ENCODE assay signal across 20 cellular contexts in the genomic region with DNA sequence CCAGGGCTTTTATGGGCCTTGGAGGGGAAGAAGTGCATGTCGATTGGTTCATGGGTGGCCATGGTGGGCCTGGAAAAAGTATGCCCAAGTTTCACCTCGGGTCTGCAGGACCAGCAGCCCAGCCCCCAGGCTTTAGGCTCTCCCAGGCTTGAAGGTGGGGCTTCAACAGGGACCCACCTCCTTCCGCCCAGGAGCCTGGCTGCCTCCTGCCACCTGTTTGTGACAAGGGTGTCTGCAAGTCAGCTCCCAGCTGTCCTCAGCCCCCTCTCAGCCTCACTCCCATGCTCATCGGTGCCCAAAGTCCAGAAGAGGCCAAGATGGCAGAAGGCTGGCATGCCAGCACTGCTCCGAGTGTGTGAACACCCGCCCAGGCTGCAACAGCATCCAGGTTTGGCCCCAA.
DNase-seq lines count a peak whose midpoint lies in the region; ATAC-seq and TF ChIP-seq lines count a peak whose summit lies in the region.
"Had no signal": no experiment of that assay in that cellular context is flagged by ENCODE, and none has a peak within 500 bp of the region (broad histone marks: within the 10 kb centered on the region; RNA-seq: fewer than 3 reads in every experiment).

No MANE protein-coding gene starts in this region.

- no peak for TF ChIP-seq CTCF in WTC11 (IDR thresholded peaks at IDR 0.05)
- no peak for TF ChIP-seq CTCF in upper lobe of right lung (IDR thresholded peaks at IDR 0.05)

- no peaks in the 10 kb centered on the region for H3K27me3 Mint-ChIP-seq in activated CD4-positive, alpha-beta T cell treated with anti-CD3 and anti-CD28 coated beads, Interleukin-2, amount 10 ng/mL, durations not matched to agents 24 days and 14 days
- no peaks in the 10 kb centered on the region for H3K27me3 Mint-ChIP-seq in WTC11 (ENCODE audit: low read depth)
- H3K27me3 Mint-ChIP-seq in effector memory CD8-positive, alpha-beta T cell: no peaks in the 10 kb centered on the region
- H3K27me3 Mint-ChIP-seq: B cell had no signal

- no peak overlapping the region for H3K4me3 ChIP-seq in neuronal stem cell (ENCODE audit: low read length in 2 of 2)
- no peak overlapping the region for H3K4me3 ChIP-seq in upper lobe of right lung
- H3K4me3 ChIP-seq: BLaER1, GM23248 had no signal

- ATAC-seq in WTC11 (no peak), upper lobe of right lung (peak; percentile 19), esophagus mucosa (no peak), HG03469 (IDR thresholded peaks at IDR 0.05; ENCODE audit: unreplicated experiment) (no peak)
- no peak for ATAC-seq in effector memory CD8-positive, alpha-beta T cell (replicated peaks)
- ATAC-seq: CD8-positive, alpha-beta T cell; HCT116 had no signal

- H2BK120ac ChIP-seq in neuronal stem cell (ENCODE audit: low read depth, low read length): no peak overlapping the region

- peak overlapping the region; percentile 77 for H3K18ac ChIP-seq in neuronal stem cell (ENCODE audit: low read length)

- no peaks in the 10 kb centered on the region for H3K36me3 Mint-ChIP-seq in activated CD4-positive, alpha-beta T cell treated with anti-CD3 and anti-CD28 coated beads, Interleukin-2, amount 10 ng/mL, durations not matched to agents 24 days and 14 days (ENCODE audit: low read depth)
- H3K36me3 Mint-ChIP-seq in WTC11: no peaks in the 10 kb centered on the region
- no peaks in the 10 kb centered on the region for H3K36me3 Mint-ChIP-seq in effector memory CD8-positive, alpha-beta T cell (ENCODE audit: insufficient read depth)
- H3K36me3 Mint-ChIP-seq: CD4-positive, CD25-positive, alpha-beta regulatory T cell; CD8-positive, alpha-beta T cell had no signal

- peak; percentile 44 for DNase-seq in activated CD4-positive, alpha-beta T cell treated with anti-CD3 and anti-CD28 coated beads, Interleukin-2, amount 10 ng/mL, durations not matched to agents 24 days and 14 days
- DNase-seq in activated CD4-positive, alpha-beta T cell treated with anti-CD3 and anti-CD28 coated beads, Interleukin-2, amount 50 U/mL, for 48 hours: no peak
- DNase-seq in WTC11 (ENCODE audit: low spot score) (no peak), neuronal stem cell (ENCODE audit: low spot score) (no peak), upper lobe of right lung (no peak)
- no peak for DNase-seq in effector memory CD8-positive, alpha-beta T cell
- DNase-seq: Caco-2; CD4-positive, CD25-positive, alpha-beta regulatory T cell; CD8-positive, alpha-beta T cell; DMS153; DND-41; GM23248; H7 had no signal

- H2BK12ac ChIP-seq in neuronal stem cell (ENCODE audit: low read length): peak overlapping the region; percentile 77

- no peak overlapping the region for H2BK15ac ChIP-seq in neuronal stem cell (ENCODE audit: low read length)

- H3K4me3 Mint-ChIP-seq in activated CD4-positive, alpha-beta T cell treated with anti-CD3 and anti-CD28 coated beads, Interleukin-2, amount 10 ng/mL, durations not matched to agents 24 days and 14 days: no peak overlapping the region
- H3K4me3 Mint-ChIP-seq in WTC11: no peak overlapping the region
- H3K4me3 Mint-ChIP-seq in effector memory CD8-positive, alpha-beta T cell: no peak overlapping the region
- H3K4me3 Mint-ChIP-seq: B cell; CD4-positive, CD25-positive, alpha-beta regulatory T cell; CD8-positive, alpha-beta T cell had no signal

- peaks cover 7% of the 10 kb centered on the region for H3K4me1 Mint-ChIP-seq in activated CD4-positive, alpha-beta T cell treated with anti-CD3 and anti-CD28 coated beads, Interleukin-2, amount 10 ng/mL, durations not matched to agents 24 days and 14 days
- H3K4me1 Mint-ChIP-seq in WTC11: peaks cover 4% of the 10 kb centered on the region
- H3K4me1 Mint-ChIP-seq in effector memory CD8-positive, alpha-beta T cell (ENCODE audit: low read depth in 2 of 2): peaks cover 13 to 20% of the 10 kb centered on the region in 2 donors

- H3K23ac ChIP-seq in neuronal stem cell (ENCODE audit: low read depth, low read length, poor library complexity): no peak overlapping the region

- H3K9me3 Mint-ChIP-seq in activated CD4-positive, alpha-beta T cell treated with anti-CD3 and anti-CD28 coated beads, Interleukin-2, amount 10 ng/mL, durations not matched to agents 24 days and 14 days: peaks cover 4% of the 10 kb centered on the region
- H3K9me3 Mint-ChIP-seq in WTC11: no peaks in the 10 kb centered on the region
- H3K9me3 Mint-ChIP-seq in effector memory CD8-positive, alpha-beta T cell: no peaks in the 10 kb centered on the region
- H3K9me3 Mint-ChIP-seq: CD8-positive, alpha-beta T cell had no signal

- H3K14ac ChIP-seq in neuronal stem cell (ENCODE audit: low read length): no peak overlapping the region

- no peak overlapping the region for H3K4me2 ChIP-seq in neuronal stem cell (ENCODE audit: insufficient read depth, low read length, poor library complexity, severe bottlenecking)
- H3K4me2 ChIP-seq: BLaER1 had no signal

- H2AFZ ChIP-seq in neuronal stem cell (ENCODE audit: low read length): no peak overlapping the region
- H2AFZ ChIP-seq: GM23248 had no signal

- POLR2A ChIA-PET in WTC11 (lab: Charles Lee): no interaction called here

- no peak overlapping the region for H4K8ac ChIP-seq in neuronal stem cell (ENCODE audit: low read depth, low read length)

- H3K27ac ChIP-seq in neuronal stem cell (replicated peaks; ENCODE audit: low read length) (no peak overlapping the region), upper lobe of right lung (no peak overlapping the region)
- H3K27ac ChIP-seq: 22Rv1, BLaER1, C4-2B, GM23248 had no signal

- no peak overlapping the region for H3K27ac Mint-ChIP-seq in activated CD4-positive, alpha-beta T cell treated with anti-CD3 and anti-CD28 coated beads, Interleukin-2, amount 10 ng/mL, durations not matched to agents 24 days and 14 days
- no peak overlapping the region for H3K27ac Mint-ChIP-seq in WTC11
- peak overlapping the region in 1 of 2 donors; percentile 49 for H3K27ac Mint-ChIP-seq in effector memory CD8-positive, alpha-beta T cell
- H3K27ac Mint-ChIP-seq: B cell; CD8-positive, alpha-beta T cell had no signal

- H3K4me1 ChIP-seq in neuronal stem cell (ENCODE audit: control insufficient read depth in 2 of 2, insufficient read depth in 1 of 2, low read depth in 1 of 2, low read length in 2 of 2) (no peaks in the 10 kb centered on the region), upper lobe of right lung (no peaks in the 10 kb centered on the region)
- H3K4me1 ChIP-seq: BLaER1, Caco-2 had no signal

- no peak overlapping the region for H4K91ac ChIP-seq in neuronal stem cell (ENCODE audit: low read depth, low read length, poor library complexity)

- H3K36me3 ChIP-seq in neuronal stem cell (replicated peaks in 1 of 2; ENCODE audit: control insufficient read depth in 2 of 2, insufficient read depth in 2 of 2, low read length in 2 of 2) (no peaks in the 10 kb centered on the region), upper lobe of right lung (no peaks in the 10 kb centered on the region)
- H3K36me3 ChIP-seq: BLaER1 had no signal

- no CpG with 5 or more reads among the region's 6 CpGs for WGBS in neuronal stem cell (ENCODE audit: extremely low coverage in 2 of 2, insufficient read length in 2 of 2, insufficient replicate concordance in 1 of 2), 2 donors

- no peak overlapping the region for H3K4ac ChIP-seq in neuronal stem cell (ENCODE audit: low read length)

- CTCF ChIA-PET in WTC11 (lab: Charles Lee): no interaction called here

- no peak overlapping the region for H2AK5ac ChIP-seq in neuronal stem cell (ENCODE audit: low read depth, low read length)

- no peak overlapping the region for H2BK5ac ChIP-seq in neuronal stem cell (ENCODE audit: low read length)

- H3K9me3 ChIP-seq in neuronal stem cell (replicated peaks in 1 of 2; ENCODE audit: control insufficient read depth in 2 of 2, insufficient read depth in 1 of 2, low read depth in 1 of 2, low read length in 2 of 2) (no peaks in the 10 kb centered on the region), upper lobe of right lung (no peaks in the 10 kb centered on the region)
- H3K9me3 ChIP-seq: BLaER1, Caco-2 had no signal

- intact Hi-C loops in activated CD4-positive, alpha-beta T cell treated with anti-CD3 and anti-CD28 coated beads, Interleukin-2, amount 10 ng/mL, durations not matched to agents 24 days and 14 days (cut with micrococcal nuclease): no loop called here
- intact Hi-C loops in upper lobe of right lung (cut with DNase I): no loop called here

- no peak overlapping the region for H3K9ac ChIP-seq in neuronal stem cell (ENCODE audit: low read depth, low read length, poor library complexity)
- H3K9ac ChIP-seq: BLaER1, GM23248 had no signal

- no peaks in the 10 kb centered on the region for H3K27me3 ChIP-seq in neuronal stem cell (ENCODE audit: control insufficient read depth in 3 of 3, insufficient read depth in 3 of 3, low read depth in 1 of 3, low read length in 3 of 3)
- no peaks in the 10 kb centered on the region for H3K27me3 ChIP-seq in upper lobe of right lung
- H3K27me3 ChIP-seq: BLaER1 had no signal

- H3K79me1 ChIP-seq in neuronal stem cell (ENCODE audit: low read depth, low read length): no peaks in the 10 kb centered on the region

TF ChIP-seq in WTC11, 78 proteins besides CTCF, POLR2A, EP300 and RAD21:
- TF ChIP-seq TP53 (CRISPR knock-in tag; IDR thresholded peaks at IDR 0.05): no peak
- no peak for TF ChIP-seq TEAD1 (CRISPR knock-in tag; IDR thresholded peaks at IDR 0.05)
- TF ChIP-seq FOXP1 (CRISPR knock-in tag; IDR thresholded peaks at IDR 0.05; ENCODE audit: borderline replicate concordance): 0 out of 2 replicates have a peak, but pooled peaks have one; percentile 20
